8 cellular contexts compared by ENCODE assay signal in the genomic region with DNA sequence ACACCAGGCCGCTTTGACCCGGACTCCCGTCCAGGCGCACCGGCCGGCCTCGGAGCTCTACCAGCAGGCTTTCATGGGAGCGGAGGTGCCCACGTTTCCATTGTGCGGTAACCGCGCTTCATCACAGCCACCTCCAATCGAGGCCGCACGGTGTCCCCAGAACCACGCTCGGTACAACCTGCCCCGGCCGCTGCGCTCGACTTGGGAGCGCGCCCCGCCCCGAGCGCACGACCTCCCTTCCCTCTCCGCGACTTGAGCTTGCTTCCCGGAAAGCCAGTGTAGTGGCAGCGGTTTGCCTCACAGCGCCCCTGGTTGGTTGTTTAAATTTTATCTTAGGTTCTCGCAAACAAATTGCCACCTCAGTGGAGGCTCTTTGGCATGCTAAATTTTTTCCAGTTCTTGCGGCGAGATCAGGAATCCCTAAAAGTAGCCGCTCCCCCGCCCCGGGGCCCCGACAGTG. TPM values are rescaled to one million over a fixed set of nuclear protein-coding genes. Genes with fewer than 3 reads are reported as not detected.
DNase-seq lines count a peak whose midpoint lies in the region; ATAC-seq and TF ChIP-seq lines count a peak whose summit lies in the region.

No MANE protein-coding gene starts in this region.

- H3K36me3 ChIP-seq in CD4-positive, CD25-positive, alpha-beta regulatory T cell (ENCODE audit: control insufficient read depth, insufficient read depth, low read length), result no peaks in the 10 kb centered on the region
- H3K36me3 ChIP-seq in Panc1 (ENCODE audit: control insufficient read depth, insufficient read depth, low read length), result no peaks in the 10 kb centered on the region

- H3K27me3 ChIP-seq in CD4-positive, CD25-positive, alpha-beta regulatory T cell (ENCODE audit: control insufficient read depth, insufficient read depth, low read length), result peaks cover 17% of the 10 kb centered on the region
- no peaks in the 10 kb centered on the region for H3K27me3 ChIP-seq in Panc1 (ENCODE audit: control insufficient read depth, insufficient read depth, low read length)
- H3K27me3 ChIP-seq in layer of hippocampus (ENCODE audit: control insufficient read depth, insufficient read depth, low read length), result peaks cover 27% of the 10 kb centered on the region

- H3K27ac ChIP-seq in CD4-positive, CD25-positive, alpha-beta regulatory T cell (ENCODE audit: insufficient read depth, low read length, poor library complexity, severe bottlenecking), result no peak overlapping the region
- H3K27ac ChIP-seq in Panc1 (ENCODE audit: low read length) (peak overlapping the region; percentile 92), layer of hippocampus (ENCODE audit: low read depth, low read length) (peak overlapping the region; percentile 10)

- H3K4me1 Mint-ChIP-seq in CD4-positive, CD25-positive, alpha-beta regulatory T cell, result peaks cover 0 to 16% (median 0%) of the 10 kb centered on the region in 4 donors

- intact Hi-C loops in Panc1 (cut with micrococcal nuclease; ENCODE audit: unreplicated experiment), result loop anchor here (2.0 to 5.0 kb wide), 3 partner anchors 39 to 199 kb away; no protein-coding TSS in a partner anchor

- CTCF ChIA-PET in Panc1 (lab: Charles Lee), result interaction anchor here (0.6 to 2.2 kb wide), 18 partner anchors 16 to 680 kb away, joined by 3 to 34 read pairs (median 6); no protein-coding TSS in a partner anchor

- no peaks in the 10 kb centered on the region for H3K9me3 ChIP-seq in CD4-positive, CD25-positive, alpha-beta regulatory T cell (ENCODE audit: control insufficient read depth in 2 of 2, low read length in 2 of 2)
- H3K9me3 ChIP-seq in Panc1 (ENCODE audit: control insufficient read depth, insufficient read depth, low read depth, low read length), result no peaks in the 10 kb centered on the region

- BruUV-seq in Panc1 (replicated peaks; lab: Mats Ljungman, UMichigan), result no TSS peak

- POLR2A ChIA-PET in Panc1 (lab: Charles Lee), result interaction anchor here (0.6 to 1.4 kb wide), 9 partner anchors 12 to 675 kb away, joined by 3 to 10 read pairs (median 3); no protein-coding TSS in a partner anchor

- H3K4me1 ChIP-seq in CD4-positive, CD25-positive, alpha-beta regulatory T cell (ENCODE audit: control insufficient read depth, insufficient read depth, low read length, poor library complexity, severe bottlenecking), result peaks cover 13% of the 10 kb centered on the region
- H3K4me1 ChIP-seq in Panc1 (ENCODE audit: control insufficient read depth, insufficient read depth, low read length), result peaks cover 25% of the 10 kb centered on the region

- TF ChIP-seq CTCF in Panc1 (IDR thresholded peaks at IDR 0.05), result no peak
- peak; percentile 40 for TF ChIP-seq CTCF in cardiac fibroblast (IDR thresholded peaks at IDR 0.05; ENCODE audit: low read depth, low read length)

- peaks cover 3% of the 10 kb centered on the region for H3K36me3 Mint-ChIP-seq in CD4-positive, CD25-positive, alpha-beta regulatory T cell

- H3K27ac Mint-ChIP-seq in CD4-positive, CD25-positive, alpha-beta regulatory T cell, result no peak overlapping the region

- no peak overlapping the region for H3K4me3 Mint-ChIP-seq in CD4-positive, CD25-positive, alpha-beta regulatory T cell

- DNase-seq in CD4-positive, CD25-positive, alpha-beta regulatory T cell, result peak in 1 of 3 donors; percentile 73
- no peak for DNase-seq in Panc1 (ENCODE audit: low read depth, low spot score)
- DNase-seq in cardiac fibroblast (ENCODE audit: low read depth in 2 of 2), result peak; percentile 88
- peak in 3 of 4 experiments; percentile 18 to 58 (median 44) for DNase-seq in stimulated activated CD4-positive, alpha-beta T cell treated with anti-CD3 and anti-CD28 coated beads, Interleukin-1b, Interleukin-23, amount 100 ng/mL, for 24 hours (ENCODE audit: low read depth in 4 of 4, low spot score in 1 of 4)
- no peak for DNase-seq in kidney glomerular epithelial cell (lab: John Stamatoyannopoulos, UW)

- in situ Hi-C loops in Panc1 (cut with HindIII; ENCODE audit: low pct_unique_long_range_greater_than_20kb, low sequenced_read_pairs), result no loop called here

- peak; percentile 10 to 14 for ATAC-seq in CD4-positive, CD25-positive, alpha-beta regulatory T cell (ENCODE audit: low read depth in 2 of 2)
- ATAC-seq in GM19025 (IDR thresholded peaks at IDR 0.05; ENCODE audit: low read depth, unreplicated experiment) (peak; percentile 41), HG03457 (IDR thresholded peaks at IDR 0.05; ENCODE audit: unreplicated experiment) (peak; percentile 37), Panc1 (peak; percentile 73)

- H3K27me3 Mint-ChIP-seq in CD4-positive, CD25-positive, alpha-beta regulatory T cell, result peaks cover 66% of the 10 kb centered on the region

- H3K9me3 Mint-ChIP-seq in CD4-positive, CD25-positive, alpha-beta regulatory T cell, result peaks cover 0 to 2% (median 0%) of the 10 kb centered on the region in 7 donors

- no peak overlapping the region for H3K4me3 ChIP-seq in CD4-positive, CD25-positive, alpha-beta regulatory T cell (ENCODE audit: low read depth, low read length)
- H3K4me3 ChIP-seq in Panc1 (ENCODE audit: low read depth in 2 of 2, low read length in 2 of 2) (peak overlapping the region; percentile 58 to 77), cardiac fibroblast (replicated peaks in 1 of 2; ENCODE audit: low read depth in 2 of 2, low read length in 2 of 2) (peak overlapping the region; percentile 47 to 55)

RNA-seq across cellular contexts. Expression of a gene that starts 0.3 kb away (rescaled TPM):
- total RNA-seq in CD4-positive, CD25-positive, alpha-beta regulatory T cell, result not detected
- polyA plus RNA-seq in CD4-positive, CD25-positive, alpha-beta regulatory T cell, result under 1 TPM in 3 of 4 donors, not detected in 1; 0.09 to 0.36 (median 0.10) TPM
- total RNA-seq in Panc1 (2021; ENCODE audit: unreplicated experiment), result 86.7 TPM
- 142 TPM for polyA plus RNA-seq in Panc1 (2012; ENCODE audit: insufficient read length)

Comparison
In these comparisons a context has a peak if more than half of its experiments do, and no peak if none do; other contexts are left out.
1. ATAC-seq: peak in every context shown above with its lines; median percentile 73 in Panc1; 41 in GM19025; 37 in HG03457; 12 in CD4-positive, CD25-positive, alpha-beta regulatory T cell.
2. DNase-seq: peak in cardiac fibroblast (2 of 2) and stimulated activated CD4-positive, alpha-beta T cell treated with anti-CD3 and anti-CD28 coated beads, Interleukin-1b, Interleukin-23, amount 100 ng/mL, for 24 hours (3 of 4); none in Panc1 (single experiment) and kidney glomerular epithelial cell (single experiment).
3. RNA of a gene that starts 0.3 kb away (total RNA-seq): 86.7 TPM in Panc1 (single experiment); not detected in CD4-positive, CD25-positive, alpha-beta regulatory T cell (single experiment); every median in the first group is over 10 times any median in the second.